8 cellular contexts compared by ENCODE assay signal in genomic region chr19:2478324-2478755, GRCh38. TPM values are rescaled to one million over a fixed set of nuclear protein-coding genes. Genes with fewer than 3 reads are reported as not detected.
DNase-seq lines count a peak whose midpoint lies in the region; ATAC-seq and TF ChIP-seq lines count a peak whose summit lies in the region.

No MANE protein-coding gene starts in this region.

- DNase-seq in GM03348 (ENCODE audit: low spot score) (peak; percentile 33), NCI-H2171 (lab: John Stamatoyannopoulos, UW) (peak; percentile 68), fibroblast of peridontal ligament (ENCODE audit: extremely low read depth) (peak; percentile 82), aorta (peak; percentile 83)
- DNase-seq in activated T-cell treated with anti-CD3 and anti-CD28 coated beads, Interleukin-2, amount 50 U/mL, for 72 hours: peak; percentile 55 to 70

- no peak for ATAC-seq in activated T-cell treated with anti-CD3 and anti-CD28 coated beads, Interleukin-2, amount 50 U/mL, for 72 hours (replicated peaks in 1 of 2)
- ATAC-seq in aorta (ENCODE audit: low FRiP score) (peak; percentile 0), GM21576 (IDR thresholded peaks at IDR 0.05; ENCODE audit: unreplicated experiment) (no peak), GM19467 (IDR thresholded peaks at IDR 0.05; ENCODE audit: unreplicated experiment) (no peak)

- H3K4me1 Mint-ChIP-seq in activated T-cell treated with anti-CD3 and anti-CD28 coated beads, Interleukin-2, amount 50 U/mL, for 72 hours (ENCODE audit: low read depth): peaks cover 5% of the 10 kb centered on the region
- H3K4me1 Mint-ChIP-seq in nephron: peaks cover 19% of the 10 kb centered on the region

- H3K27ac ChIP-seq in aorta (ENCODE audit: low read depth in 1 of 2, low read length in 2 of 2): peak overlapping the region in 1 of 2 donors; percentile 82

- peaks cover 28% of the 10 kb centered on the region in 2 donors for H3K36me3 Mint-ChIP-seq in activated T-cell treated with anti-CD3 and anti-CD28 coated beads, Interleukin-2, amount 50 U/mL, for 72 hours (ENCODE audit: insufficient read depth in 2 of 2)
- no peaks in the 10 kb centered on the region for H3K36me3 Mint-ChIP-seq in nephron (ENCODE audit: low read depth)

- no peaks in the 10 kb centered on the region for H3K27me3 ChIP-seq in aorta (ENCODE audit: control insufficient read depth in 1 of 2, insufficient read depth in 2 of 2, low read length in 1 of 2)

- H3K9me3 ChIP-seq in aorta (ENCODE audit: control insufficient read depth, low read length): no peaks in the 10 kb centered on the region

- 1% methylated on average over 16 to 18 of the region's 18 CpGs for whole genome bisulfite sequencing in aorta, 2 donors

- H3K4me1 ChIP-seq in aorta (ENCODE audit: control insufficient read depth in 1 of 2, insufficient read depth in 2 of 2, low read length in 2 of 2): no peaks in the 10 kb centered on the region

- peak overlapping the region; percentile 97 to 99 for H3K4me3 Mint-ChIP-seq in activated T-cell treated with anti-CD3 and anti-CD28 coated beads, Interleukin-2, amount 50 U/mL, for 72 hours
- H3K4me3 Mint-ChIP-seq in nephron: peak overlapping the region; percentile 93 to 97 (median 96)

- peak overlapping the region; percentile 44 to 87 for H3K4me3 ChIP-seq in aorta (ENCODE audit: low read length in 2 of 2)

- TF ChIP-seq CTCF in nephron (IDR thresholded peaks at IDR 0.05; ENCODE audit: unreplicated experiment in 3 of 3): peak; percentile 24 to 35 (median 33)

- no peaks in the 10 kb centered on the region for H3K27me3 Mint-ChIP-seq in activated T-cell treated with anti-CD3 and anti-CD28 coated beads, Interleukin-2, amount 50 U/mL, for 72 hours (ENCODE audit: low read depth)
- peaks cover 41% of the 10 kb centered on the region for H3K27me3 Mint-ChIP-seq in nephron (ENCODE audit: low read depth)

- intact Hi-C loops in aorta (cut with DNase I): loop anchor here (2.0 kb wide), 2 partner anchors 62 to 66 kb away; no protein-coding TSS in a partner anchor

- H3K27ac Mint-ChIP-seq in activated T-cell treated with anti-CD3 and anti-CD28 coated beads, Interleukin-2, amount 50 U/mL, for 72 hours: peak overlapping the region; percentile 92
- peak overlapping the region; percentile 64 to 76 (median 66) for H3K27ac Mint-ChIP-seq in nephron

- H3K36me3 ChIP-seq in aorta (ENCODE audit: control insufficient read depth in 1 of 2, insufficient read depth in 2 of 2, low read length in 1 of 2): no peaks in the 10 kb centered on the region

- peaks cover 2 to 9% of the 10 kb centered on the region in 2 donors for H3K9me3 Mint-ChIP-seq in activated T-cell treated with anti-CD3 and anti-CD28 coated beads, Interleukin-2, amount 50 U/mL, for 72 hours
- H3K9me3 Mint-ChIP-seq in nephron: peaks cover 3% of the 10 kb centered on the region

RNA-seq across cellular contexts. Expression of gene GADD45B, which starts 2.4 kb away (rescaled TPM):
- 10 to 100 TPM; 84.4 to 84.5 TPM for total RNA-seq in activated T-cell treated with anti-CD3 and anti-CD28 coated beads, Interleukin-2, amount 50 U/mL, for 72 hours
- total RNA-seq in aorta: 100 to 1,000 TPM in 1 of 2 donors, 10 to 100 TPM in 1; 99.5 to 185 TPM
- polyA plus RNA-seq in aorta: 100 to 1,000 TPM; 127 to 262 TPM

RNA-seq across cellular contexts. Expression of gene LMNB2, which starts 21.6 kb away (rescaled TPM):
- total RNA-seq in activated T-cell treated with anti-CD3 and anti-CD28 coated beads, Interleukin-2, amount 50 U/mL, for 72 hours: 10 to 100 TPM; 72.2 to 76.8 TPM
- 10 to 100 TPM; 18.0 to 19.7 TPM for total RNA-seq in aorta
- polyA plus RNA-seq in aorta: 1 to 10 TPM; 7.1 to 7.4 TPM

RNA-seq across cellular contexts. Expression of gene TIMM13, which starts 51.0 kb away (rescaled TPM):
- total RNA-seq in activated T-cell treated with anti-CD3 and anti-CD28 coated beads, Interleukin-2, amount 50 U/mL, for 72 hours: 10 to 100 TPM; 51.4 to 54.0 TPM
- total RNA-seq in aorta: 10 to 100 TPM; 27.8 to 32.7 TPM
- 10 to 100 TPM; 41.7 to 41.9 TPM for polyA plus RNA-seq in aorta

Comparison
In these comparisons a context has a peak if more than half of its experiments do, and no peak if none do; other contexts are left out.
1. DNase-seq: peak in every context shown above with its lines; median percentile 83 in aorta; 82 in fibroblast of peridontal ligament; 68 in NCI-H2171; 62 in activated T-cell treated with anti-CD3 and anti-CD28 coated beads, Interleukin-2, amount 50 U/mL, for 72 hours; 33 in GM03348.